Comparison of ENCODE assay signal across 13 cellular contexts in genomic region chr12:46197876-46198275, GRCh38.
"Had no signal": no experiment of that assay in that cellular context is flagged by ENCODE, and none has a peak within 500 bp of the region (broad histone marks: within the 10 kb centered on the region; RNA-seq: fewer than 3 reads in every experiment).

No MANE protein-coding gene starts in this region.

- H3K9me3 ChIP-seq: body of pancreas, heart left ventricle, left ventricle myocardium inferior, SK-N-SH, tibial artery had no signal

- H3K4me1 ChIP-seq: heart left ventricle had no signal

- H3K27ac ChIP-seq: body of pancreas, heart left ventricle, left ventricle myocardium inferior, tibial artery had no signal

- ATAC-seq: body of pancreas, heart left ventricle had no signal

- H3K4me3 ChIP-seq: body of pancreas, heart left ventricle, left ventricle myocardium inferior, tibial artery had no signal

- H3K27me3 ChIP-seq: body of pancreas, heart left ventricle, tibial artery had no signal

- DNase-seq: activated CD4-positive, CD25-positive, alpha-beta regulatory T cell treated with anti-CD3 and anti-CD28 coated beads, Interleukin-2, amount 50 U/mL, for 72 hours; activated effector memory CD4-positive, alpha-beta T cell treated with anti-CD3 and anti-CD28 coated beads, Interleukin-2, amount 50 U/mL, for 16 hours; body of pancreas; central memory CD4-positive, alpha-beta T cell; cortex of kidney; effector CD8-positive, alpha-beta T cell; heart left ventricle; left ventricle myocardium inferior; mesenchymal stem cell; Right ventricle myocardium superior; SK-N-SH; small intestine; tibial artery had no signal
